ENCODE assay signal across 1 cellular context in genomic region chr14:64213853-64214570, GRCh38.
TF ChIP-seq lines count a peak whose summit lies in the region.

No MANE protein-coding gene starts in this region.

TF ChIP-seq in SK-N-SH treated with all-trans-retinoic acid at 6 μM for 48 hours, 23 proteins besides CTCF, POLR2A, EP300 and RAD21 (continued from another document):
- no peak for TF ChIP-seq BACH2 (CRISPR knock-in tag; IDR thresholded peaks at IDR 0.05; ENCODE audit: borderline replicate concordance)
- TF ChIP-seq PPARA (CRISPR knock-in tag; IDR thresholded peaks at IDR 0.05; ENCODE audit: borderline replicate concordance), result no peak
- no peak for TF ChIP-seq TSHZ2 (CRISPR knock-in tag; IDR thresholded peaks at IDR 0.05)
- no peak for TF ChIP-seq PATZ1 (CRISPR knock-in tag; IDR thresholded peaks at IDR 0.05; ENCODE audit: borderline replicate concordance)
- no peak for TF ChIP-seq ZC3H10 (CRISPR knock-in tag; IDR thresholded peaks at IDR 0.05)
- TF ChIP-seq ZNF70 (CRISPR knock-in tag; IDR thresholded peaks at IDR 0.05), result no peak
- no peak for TF ChIP-seq ESRRG (CRISPR knock-in tag; IDR thresholded peaks at IDR 0.05)
- TF ChIP-seq ISL1 (CRISPR knock-in tag; IDR thresholded peaks at IDR 0.05), result no peak
